14 cellular contexts compared by ENCODE assay signal in the genomic region with DNA sequence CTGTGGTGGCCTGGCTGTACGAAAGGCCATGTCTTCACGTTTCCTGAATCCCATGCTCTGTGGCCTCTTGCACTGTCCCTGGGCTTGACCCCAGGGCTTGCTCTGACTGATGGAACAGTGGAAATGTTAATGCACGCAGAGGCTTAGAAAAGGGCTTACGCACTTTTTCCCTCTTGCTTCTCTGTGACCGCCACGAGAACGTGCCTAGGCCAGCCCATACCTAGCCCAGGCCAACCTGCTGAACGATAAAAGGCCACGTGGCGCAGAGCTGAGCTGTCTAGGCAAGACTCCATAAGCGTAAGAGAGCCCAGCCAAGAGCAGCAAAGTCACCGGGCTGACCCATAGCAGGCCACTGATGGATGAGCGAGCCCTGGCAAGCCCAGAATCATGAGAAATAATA.
"Had no signal": no experiment of that assay in that cellular context is flagged by ENCODE, and none has a peak within 500 bp of the region (broad histone marks: within the 10 kb centered on the region; RNA-seq: fewer than 3 reads in every experiment).

No MANE protein-coding gene starts in this region.

- FAIRE-seq: islet of Langerhans had no signal

- ATAC-seq: activated CD4-positive, CD25-positive, alpha-beta regulatory T cell treated with anti-CD3 and anti-CD28 coated beads, Interleukin-2, amount 50 U/mL, for 24 hours; activated naive CD8-positive, alpha-beta T cell treated with anti-CD3 and anti-CD28 coated beads, Interleukin-2, amount 50 U/mL, for 24 hours; activated T-helper 17 cell treated with anti-CD3 and anti-CD28 coated beads, Interleukin-2, amount 50 U/mL, for 72 hours; left lung; natural killer cell treated with Interleukin-12 subunit alpha and Interleukin-12 subunit beta and Interleukin-15 and Interleukin-18, amount 100 ng/mL, for 72 hours; stimulated activated memory B cell treated with anti-CD40 and anti-IgM and Interleukin-4, amounts not matched to agents 10 μg/mL and 1 μg/mL and 100 μg/mL, for 72 hours had no signal

- H3K4me3 ChIP-seq: ascending aorta, breast epithelium, left lung, thyroid gland, vagina had no signal

- H3K9me3 ChIP-seq: ascending aorta, breast epithelium, left lung, thyroid gland, vagina had no signal

- H3K4me1 ChIP-seq: ascending aorta, breast epithelium, vagina had no signal

- H3K27ac ChIP-seq: ascending aorta, breast epithelium, thyroid gland, vagina had no signal

- DNase-seq: activated naive CD4-positive, alpha-beta T cell treated with Interleukin-2 at 50 U/mL for 16 hours; activated naive CD8-positive, alpha-beta T cell treated with anti-CD3 and anti-CD28 coated beads, Interleukin-2, amount 50 U/mL, for 24 hours; erythroblast; left lung; stimulated activated CD4-positive, alpha-beta T cell treated with anti-CD3 and anti-CD28 coated beads, Interleukin-2, amount 100 ng/mL, for 48 hours; thyroid gland had no signal

- H3K36me3 ChIP-seq: ascending aorta, breast epithelium, left lung, thyroid gland, vagina had no signal

- H3K27me3 ChIP-seq: ascending aorta, breast epithelium, left lung, thyroid gland, vagina had no signal
